ENCODE assay signal across 8 cellular contexts in the genomic region with DNA sequence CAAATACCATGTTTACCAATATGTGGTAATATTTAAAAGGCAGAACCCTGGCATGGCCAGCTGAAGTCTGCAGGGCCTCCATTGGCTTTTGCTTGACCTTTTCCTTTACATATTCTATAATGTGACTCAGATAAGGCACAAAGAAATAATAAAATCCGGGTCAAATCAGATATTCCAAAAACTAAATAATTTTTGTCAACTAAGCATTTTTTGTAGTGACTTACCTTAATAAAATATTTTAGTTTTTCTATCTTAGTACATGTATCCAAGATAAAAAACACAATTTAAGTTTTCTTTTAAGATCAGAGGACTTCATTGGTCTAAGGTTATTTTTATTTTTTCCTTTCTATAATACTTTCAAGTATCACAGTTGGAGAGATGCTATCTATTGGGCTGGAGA.
"Had no signal": no experiment of that assay in that cellular context is flagged by ENCODE, and none has a peak within 500 bp of the region (broad histone marks: within the 10 kb centered on the region; RNA-seq: fewer than 3 reads in every experiment).

No MANE protein-coding gene starts in this region.

- H3K4me2 ChIP-seq: KMS-11 had no signal

- H3K4me3 ChIP-seq: GM23248 had no signal

- FAIRE-seq: H54, HTR-8/SVneo had no signal

- H3K9ac ChIP-seq: GM23248, KMS-11 had no signal

- H3K27ac ChIP-seq: GM23248, KMS-11 had no signal

- DNase-seq: GM23248, GOT3, H9, HCEC 1CT, KBM-7 had no signal

- H2AFZ ChIP-seq: GM23248 had no signal
